8 cellular contexts compared by ENCODE assay signal in the genomic region with DNA sequence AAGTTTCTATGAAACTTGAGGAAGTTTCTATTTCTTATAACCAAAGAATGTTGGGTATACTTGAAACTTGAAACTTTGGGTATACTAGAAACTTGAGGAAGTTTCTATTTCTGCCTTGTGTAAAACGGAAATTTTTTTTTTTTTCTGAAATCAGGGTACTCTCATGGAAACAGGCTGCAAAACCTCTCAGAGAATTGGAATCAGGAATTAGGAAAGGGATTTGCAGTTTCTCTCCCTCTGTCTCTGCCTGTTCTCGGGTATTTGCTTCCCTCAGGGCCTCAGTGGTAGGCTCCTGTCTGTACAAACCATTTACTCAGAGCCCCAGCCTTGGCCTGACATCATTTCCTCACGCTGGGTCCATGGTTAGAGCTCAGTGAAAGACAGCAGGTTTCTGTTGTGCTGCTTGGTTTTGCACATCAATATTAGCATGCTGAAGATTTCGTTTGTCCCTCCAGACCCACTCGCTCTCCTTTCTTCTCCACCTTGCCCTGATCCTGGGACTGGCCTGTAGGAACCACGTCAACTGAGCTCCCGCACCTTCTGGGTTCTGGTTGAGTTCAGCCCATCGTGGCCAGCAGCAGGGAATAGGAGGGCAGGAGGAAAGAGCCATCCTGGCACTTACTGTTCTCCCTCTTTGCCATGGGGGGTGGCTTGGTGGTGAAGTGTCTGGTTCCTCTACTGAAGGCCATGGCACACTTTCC.
A peak's percentile ranks its signal among the peaks of the same experiment; 100 is the strongest.
DNase-seq lines count a peak whose midpoint lies in the region; ATAC-seq and TF ChIP-seq lines count a peak whose summit lies in the region.

No MANE protein-coding gene starts in this region.

- TF ChIP-seq CTCF in CD4-positive, alpha-beta T cell (IDR thresholded peaks at IDR 0.05) = no peak
- TF ChIP-seq CTCF in activated CD8-positive, alpha-beta T cell treated with anti-CD3 and anti-CD28 coated beads for 36 hours (IDR thresholded peaks at IDR 0.05) = no peak

- intact Hi-C loops in CD4-positive, alpha-beta T cell (cut with DNase I, micrococcal nuclease) = loop anchor here in 1 of 2 experiments (5.0 kb wide), 1 partner anchor 38 kb away; no protein-coding TSS in a partner anchor
- intact Hi-C loops in activated CD8-positive, alpha-beta T cell treated with anti-CD3 and anti-CD28 coated beads for 36 hours (cut with micrococcal nuclease) = loop anchor here (5.0 kb wide), 1 partner anchor 38 kb away; no protein-coding TSS in a partner anchor

- CTCF ChIA-PET in CD4-positive, alpha-beta T cell (lab: Charles Lee) = interaction anchor here (0.6 kb wide), 1 partner anchor 19 kb away, joined by 3 read pairs; no protein-coding TSS in a partner anchor
- CTCF ChIA-PET in activated CD8-positive, alpha-beta T cell treated with anti-CD3 and anti-CD28 coated beads for 36 hours (lab: Charles Lee) = interaction anchor here (1.0 to 1.5 kb wide), 4 partner anchors 36 to 110 kb away, joined by 3 to 4 read pairs (median 4); no protein-coding TSS in a partner anchor

- peak overlapping the region; percentile 60 for H3K27ac ChIP-seq in CD4-positive, alpha-beta T cell (ENCODE audit: low read depth, low read length)

- peak in 9 of 10 experiments; percentile 16 to 40 (median 28) for DNase-seq in CD4-positive, alpha-beta T cell
- peak; percentile 75 for DNase-seq in activated CD8-positive, alpha-beta T cell treated with anti-CD3 and anti-CD28 coated beads for 36 hours
- DNase-seq in globus pallidus (ENCODE audit: low spot score) (peak; percentile 33), NCI-H510A (lab: John Stamatoyannopoulos, UW) (no peak), NCI-H446 treated with DMSO at 0.1 percent for 48 hours (lab: John Stamatoyannopoulos, UW) (no peak)
- DNase-seq in stimulated activated CD4-positive, alpha-beta T cell treated with anti-CD3 and anti-CD28 coated beads, Interleukin-1b, Interleukin-23, amount 100 ng/mL, for 48 hours = peak; percentile 18

- no peaks in the 10 kb centered on the region for H3K36me3 Mint-ChIP-seq in CD4-positive, alpha-beta T cell (ENCODE audit: low read depth)
- H3K36me3 Mint-ChIP-seq in activated CD8-positive, alpha-beta T cell treated with anti-CD3 and anti-CD28 coated beads for 36 hours (ENCODE audit: low read depth) = no peaks in the 10 kb centered on the region

- no peaks in the 10 kb centered on the region for H3K9me3 Mint-ChIP-seq in CD4-positive, alpha-beta T cell
- peaks cover 3% of the 10 kb centered on the region for H3K9me3 Mint-ChIP-seq in activated CD8-positive, alpha-beta T cell treated with anti-CD3 and anti-CD28 coated beads for 36 hours

- no peaks in the 10 kb centered on the region for H3K9me3 ChIP-seq in CD4-positive, alpha-beta T cell (ENCODE audit: control insufficient read depth, low read length)

- peak overlapping the region; percentile 83 for H3K27ac Mint-ChIP-seq in CD4-positive, alpha-beta T cell
- peak overlapping the region; percentile 88 for H3K27ac Mint-ChIP-seq in activated CD8-positive, alpha-beta T cell treated with anti-CD3 and anti-CD28 coated beads for 36 hours

- no peak overlapping the region for H3K4me3 Mint-ChIP-seq in CD4-positive, alpha-beta T cell
- H3K4me3 Mint-ChIP-seq in activated CD8-positive, alpha-beta T cell treated with anti-CD3 and anti-CD28 coated beads for 36 hours = peak overlapping the region; percentile 55

- peaks cover 52% of the 10 kb centered on the region for H3K4me1 Mint-ChIP-seq in CD4-positive, alpha-beta T cell (ENCODE audit: low read depth)
- peaks cover 58% of the 10 kb centered on the region for H3K4me1 Mint-ChIP-seq in activated CD8-positive, alpha-beta T cell treated with anti-CD3 and anti-CD28 coated beads for 36 hours (ENCODE audit: low read depth)

- POLR2A ChIA-PET in CD4-positive, alpha-beta T cell (lab: Charles Lee) = interaction anchor here (1.0 to 1.5 kb wide), 2 partner anchors 37 to 139 kb away, joined by 3 to 6 read pairs; no protein-coding TSS in a partner anchor
- POLR2A ChIA-PET in activated CD8-positive, alpha-beta T cell treated with anti-CD3 and anti-CD28 coated beads for 36 hours (lab: Charles Lee) = no interaction called here

- no peaks in the 10 kb centered on the region for H3K27me3 ChIP-seq in CD4-positive, alpha-beta T cell (ENCODE audit: control insufficient read depth, insufficient read depth, low read length)

- ATAC-seq in CD4-positive, alpha-beta T cell (ENCODE audit: poor library complexity) = peak; percentile 89
- ATAC-seq in GM19455 (IDR thresholded peaks at IDR 0.05; ENCODE audit: unreplicated experiment) (peak; percentile 82), HG03565 (IDR thresholded peaks at IDR 0.05; ENCODE audit: unreplicated experiment) (peak; percentile 71)
- ATAC-seq in activated CD8-positive, alpha-beta T cell treated with anti-CD3 and anti-CD28 coated beads for 36 hours = peak; percentile 94

- no peaks in the 10 kb centered on the region for H3K27me3 Mint-ChIP-seq in CD4-positive, alpha-beta T cell
- H3K27me3 Mint-ChIP-seq in activated CD8-positive, alpha-beta T cell treated with anti-CD3 and anti-CD28 coated beads for 36 hours = no peaks in the 10 kb centered on the region

Comparison
In these comparisons a context has a peak if more than half of its experiments do, and no peak if none do; other contexts are left out.
1. DNase-seq: peak in CD4-positive, alpha-beta T cell (9 of 10), activated CD8-positive, alpha-beta T cell treated with anti-CD3 and anti-CD28 coated beads for 36 hours (single experiment), globus pallidus (single experiment) and stimulated activated CD4-positive, alpha-beta T cell treated with anti-CD3 and anti-CD28 coated beads, Interleukin-1b, Interleukin-23, amount 100 ng/mL, for 48 hours (single experiment); none in NCI-H510A (single experiment) and NCI-H446 treated with DMSO at 0.1 percent for 48 hours (single experiment).
2. Peak in every context shown above with its lines, with median percentiles within 50 percentile points of each other: ATAC-seq.